ENCODE assay signal across 1 cellular context in genomic region chr3:170357176-170357919, GRCh38.
TF ChIP-seq lines count a peak whose summit lies in the region.

SKIL (plus strand) TSS chr3:170357715; CDS start chr3:170360332, 2,617 bp downstream.

TF ChIP-seq in HepG2, 621 proteins besides CTCF, POLR2A, EP300 and RAD21 (continued from another document and continues in another):
- TF ChIP-seq USF2 (IDR thresholded peaks at IDR 0.05; ENCODE audit: low read depth, low read length) (no peak), USF2 (CRISPR knock-in tag; IDR thresholded peaks at IDR 0.05; ENCODE audit: borderline replicate concordance) (no peak), RELA (CRISPR knock-in tag; IDR thresholded peaks at IDR 0.05) (no peak), ZNF292 (CRISPR knock-in tag; IDR thresholded peaks at IDR 0.05; ENCODE audit: borderline replicate concordance, low read depth) (no peak), ZNF792 (CRISPR knock-in tag; IDR thresholded peaks at IDR 0.05) (no peak), CREB1 (IDR thresholded peaks at IDR 0.05) (peak; percentile 99), CREB1 (CRISPR knock-in tag; IDR thresholded peaks at IDR 0.05) (peak; percentile 53; the same call in 1 of the 2 replicates), HNRNPLL (IDR thresholded peaks at IDR 0.05; ENCODE audit: low read depth, low read length, poor library complexity, severe bottlenecking) (peak; percentile 79), ZNF501 (CRISPR knock-in tag; IDR thresholded peaks at IDR 0.05) (no peak), ZSCAN25 (CRISPR knock-in tag; IDR thresholded peaks at IDR 0.05) (no peak), HDAC1 (CRISPR knock-in tag; IDR thresholded peaks at IDR 0.05) (0 out of 2 replicates have a peak, but pooled peaks have one; percentile 23), POGZ (CRISPR knock-in tag; IDR thresholded peaks at IDR 0.05) (no peak), BCL6 (CRISPR knock-in tag; IDR thresholded peaks at IDR 0.05) (peak; percentile 51; the same call in 1 of the 2 replicates), ZNF7 (CRISPR knock-in tag; IDR thresholded peaks at IDR 0.05) (no peak), EED (CRISPR knock-in tag; IDR thresholded peaks at IDR 0.05) (no peak), ZSCAN31 (CRISPR knock-in tag; IDR thresholded peaks at IDR 0.05; ENCODE audit: low read depth) (no peak), IRX3 (CRISPR knock-in tag; IDR thresholded peaks at IDR 0.05; ENCODE audit: borderline replicate concordance, low read depth) (no peak), GATAD1 (CRISPR knock-in tag; IDR thresholded peaks at IDR 0.05) (0 out of 2 replicates have a peak, but pooled peaks have one; percentile 12), ZNF557 (CRISPR knock-in tag; IDR thresholded peaks at IDR 0.05) (no peak), NFAT5 (CRISPR knock-in tag; IDR thresholded peaks at IDR 0.05) (peak; percentile 46; the same call in 1 of the 2 replicates), PCBP2 (optimal IDR thresholded peaks at IDR 0.05; ENCODE audit: low read depth, low read length, poor library complexity, severe bottlenecking) (no peak), ZNF546 (CRISPR knock-in tag; conservative IDR thresholded peaks at IDR 0.05) (no peak), MLLT10 (CRISPR knock-in tag; IDR thresholded peaks at IDR 0.05) (no peak), ZNF674 (CRISPR knock-in tag; IDR thresholded peaks at IDR 0.05; ENCODE audit: low read depth) (no peak), ZNF790 (CRISPR knock-in tag; IDR thresholded peaks at IDR 0.05; ENCODE audit: borderline replicate concordance) (no peak), ZNF639 (CRISPR knock-in tag; conservative IDR thresholded peaks at IDR 0.05) (peak; percentile 39; the same call in 1 of the 2 replicates), ZNF12 (CRISPR knock-in tag; IDR thresholded peaks at IDR 0.05) (no peak), ZSCAN20 (CRISPR knock-in tag; IDR thresholded peaks at IDR 0.05; ENCODE audit: borderline replicate concordance) (peak; percentile 88; the same call in 1 of the 2 replicates), ZNF232 (CRISPR knock-in tag; IDR thresholded peaks at IDR 0.05; ENCODE audit: borderline replicate concordance) (0 out of 2 replicates have a peak, but pooled peaks have one; percentile 31), CCDC6 (CRISPR knock-in tag; IDR thresholded peaks at IDR 0.05) (no peak; the same call in none of the 2 replicates), FOXA3 (CRISPR knock-in tag; IDR thresholded peaks at IDR 0.05) (no peak), PRMT3 (CRISPR knock-in tag; IDR thresholded peaks at IDR 0.05; ENCODE audit: borderline replicate concordance, low read depth) (no peak), KLF13 (CRISPR knock-in tag; IDR thresholded peaks at IDR 0.05) (no peak), ZNF563 (CRISPR knock-in tag; IDR thresholded peaks at IDR 0.05) (0 out of 2 replicates have a peak, but pooled peaks have one; percentile 14), ZNF615 (CRISPR knock-in tag; IDR thresholded peaks at IDR 0.05; ENCODE audit: borderline replicate concordance) (no peak), ATF1 (CRISPR knock-in tag; IDR thresholded peaks at IDR 0.05) (no peak), RBAK (CRISPR knock-in tag; IDR thresholded peaks at IDR 0.05) (no peak), ZFY (CRISPR knock-in tag; IDR thresholded peaks at IDR 0.05) (peak; percentile 50; the same call in 1 of the 2 replicates), ATF7-NPFF (CRISPR knock-in tag; IDR thresholded peaks at IDR 0.05; ENCODE audit: low read depth) (no peak; the same call in 1 of the 2 replicates), HOXA3 (CRISPR knock-in tag; IDR thresholded peaks at IDR 0.05) (peak; percentile 89), KAT7 (CRISPR knock-in tag; IDR thresholded peaks at IDR 0.05; ENCODE audit: borderline replicate concordance) (0 out of 2 replicates have a peak, but pooled peaks have one; percentile 23), ZBTB25 (CRISPR knock-in tag; IDR thresholded peaks at IDR 0.05) (peak; percentile 73), ZNF572 (CRISPR knock-in tag; IDR thresholded peaks at IDR 0.05) (no peak), ZIK1 (CRISPR knock-in tag; IDR thresholded peaks at IDR 0.05; ENCODE audit: borderline replicate concordance, low read depth) (0 out of 2 replicates have a peak, but pooled peaks have one; percentile 38), CBX2 (IDR thresholded peaks at IDR 0.05; ENCODE audit: low read depth, low read length) (no peak), CBX2 (CRISPR knock-in tag; IDR thresholded peaks at IDR 0.05; ENCODE audit: low read depth) (no peak), RFXAP (CRISPR knock-in tag; IDR thresholded peaks at IDR 0.05; ENCODE audit: borderline replicate concordance) (no peak), YY1 (IDR thresholded peaks at IDR 0.05; ENCODE audit: insufficient read depth, insufficient replicate concordance, low read depth, low read length) (peak; percentile 40), KDM5B (CRISPR knock-in tag; IDR thresholded peaks at IDR 0.05; ENCODE audit: borderline replicate concordance) (no peak), ZC3H4 (CRISPR knock-in tag; IDR thresholded peaks at IDR 0.05; ENCODE audit: borderline replicate concordance) (no peak), ZNF629 (CRISPR knock-in tag; conservative IDR thresholded peaks at IDR 0.05) (no peak), ZXDC (CRISPR knock-in tag; IDR thresholded peaks at IDR 0.05) (no peak), HMGXB4 (CRISPR knock-in tag; IDR thresholded peaks at IDR 0.05; ENCODE audit: borderline replicate concordance in 1 of 2, low read depth in 1 of 2) (peak in 1 of 2 experiments; percentile 15; a peak in 1 of 4 replicates), ZNF230 (CRISPR knock-in tag; IDR thresholded peaks at IDR 0.05) (no peak)
